11 cellular contexts compared by ENCODE assay signal in the genomic region with DNA sequence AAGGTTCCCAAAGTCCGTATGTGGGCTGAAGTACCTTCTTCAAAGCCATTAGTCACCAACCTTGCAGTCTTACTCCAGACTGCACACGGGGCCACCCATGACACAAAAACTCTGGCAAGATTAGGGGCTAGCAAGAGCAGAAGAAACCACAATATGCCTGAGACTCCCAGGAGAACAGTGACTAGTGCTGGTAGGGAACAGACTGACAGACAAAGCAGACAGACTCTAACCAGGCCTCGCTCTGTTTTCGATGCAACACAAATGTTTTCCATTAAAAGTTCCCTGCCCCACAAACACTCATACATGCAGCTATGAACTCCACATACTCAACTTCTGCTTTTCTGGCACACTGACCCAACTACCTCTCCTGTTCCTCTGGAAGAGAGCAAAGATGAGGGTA.
DNase-seq lines count a peak whose midpoint lies in the region; ATAC-seq and TF ChIP-seq lines count a peak whose summit lies in the region.
"Had no signal": no experiment of that assay in that cellular context is flagged by ENCODE, and none has a peak within 500 bp of the region (broad histone marks: within the 10 kb centered on the region; RNA-seq: fewer than 3 reads in every experiment).

No MANE protein-coding gene starts in this region.

- H3K36me3 ChIP-seq in heart left ventricle (peaks cover 0 to 34% (median 23%) of the 10 kb centered on the region in 9 donors), smooth muscle cell (ENCODE audit: low read depth) (no peaks in the 10 kb centered on the region)

- H3K4me2 ChIP-seq in smooth muscle cell = peak overlapping the region; percentile 34

- TF ChIP-seq POLR2A in heart left ventricle (IDR thresholded peaks at IDR 0.05) = no peak

- no peak for TF ChIP-seq CTCF in HL-60 (IDR thresholded peaks at IDR 0.05; ENCODE audit: insufficient read depth, low read length)
- no peak for TF ChIP-seq CTCF in heart left ventricle (IDR thresholded peaks at IDR 0.05)
- TF ChIP-seq CTCF in smooth muscle cell (IDR thresholded peaks at IDR 0.05; ENCODE audit: borderline replicate concordance, insufficient read depth, poor library complexity, severe bottlenecking) = no peak

- 64 to 68% (median 67%) methylated on average over 4 of the region's 4 CpGs for WGBS in heart left ventricle, 4 donors
- WGBS in smooth muscle cell (ENCODE audit: low lambda C conversion rate) = 21% methylated on average over 4 of the region's 4 CpGs

- H3K4me1 Mint-ChIP-seq in activated CD8-positive, alpha-beta T cell treated with anti-CD3 and anti-CD28 coated beads, Interleukin-2, amount 10 ng/mL, durations not matched to agents 7 days and 5 days (ENCODE audit: low read depth) = peaks cover 24% of the 10 kb centered on the region

- CTCF ChIA-PET in activated CD8-positive, alpha-beta T cell treated with anti-CD3 and anti-CD28 coated beads, Interleukin-2, amount 10 ng/mL, durations not matched to agents 7 days and 5 days (lab: Charles Lee) = interaction anchor here (0.8 to 1.3 kb wide), 4 partner anchors 19 to 98 kb away, joined by 3 to 6 read pairs (median 4); no protein-coding TSS in a partner anchor

- H3K4me3 ChIP-seq in HL-60 (replicated peaks; ENCODE audit: insufficient read depth, low read length) (no peak overlapping the region), heart left ventricle (no peak overlapping the region), smooth muscle cell (no peak overlapping the region)
- H3K4me3 ChIP-seq: thoracic aorta had no signal

- no peak overlapping the region for H2AFZ ChIP-seq in smooth muscle cell (ENCODE audit: low read depth)

- no peaks in the 10 kb centered on the region for H3K9me3 Mint-ChIP-seq in activated CD8-positive, alpha-beta T cell treated with anti-CD3 and anti-CD28 coated beads, Interleukin-2, amount 10 ng/mL, durations not matched to agents 7 days and 5 days (ENCODE audit: insufficient read depth)
- H3K9me3 Mint-ChIP-seq: activated naive CD4-positive, alpha-beta T cell treated with anti-CD3 and anti-CD28 coated beads, Interleukin-2, amount 50 U/mL, for 72 hours had no signal

- H3K4me3 Mint-ChIP-seq in activated CD8-positive, alpha-beta T cell treated with anti-CD3 and anti-CD28 coated beads, Interleukin-2, amount 10 ng/mL, durations not matched to agents 7 days and 5 days = no peak overlapping the region

- no peak overlapping the region for H3K27ac Mint-ChIP-seq in activated CD8-positive, alpha-beta T cell treated with anti-CD3 and anti-CD28 coated beads, Interleukin-2, amount 10 ng/mL, durations not matched to agents 7 days and 5 days

- no peaks in the 10 kb centered on the region for H4K20me1 ChIP-seq in smooth muscle cell (ENCODE audit: low read depth)

- H3K27me3 ChIP-seq in HL-60 (ENCODE audit: insufficient read depth, poor library complexity, severe bottlenecking) (no peaks in the 10 kb centered on the region), heart left ventricle (no peaks in the 10 kb centered on the region), smooth muscle cell (ENCODE audit: low read depth) (no peaks in the 10 kb centered on the region)

- H3K9me3 ChIP-seq in heart left ventricle (no peaks in the 10 kb centered on the region), smooth muscle cell (replicated peaks; ENCODE audit: low read depth) (no peaks in the 10 kb centered on the region)
- H3K9me3 ChIP-seq: thoracic aorta had no signal

- peaks cover 0 to 40% (median 2%) of the 10 kb centered on the region in 12 donors for H3K4me1 ChIP-seq in heart left ventricle
- peaks cover 12% of the 10 kb centered on the region for H3K4me1 ChIP-seq in smooth muscle cell (ENCODE audit: low read depth)

- peaks cover 15% of the 10 kb centered on the region for H3F3A ChIP-seq in smooth muscle cell (ENCODE audit: low read depth)

- no peaks in the 10 kb centered on the region for H3K27me3 Mint-ChIP-seq in activated CD8-positive, alpha-beta T cell treated with anti-CD3 and anti-CD28 coated beads, Interleukin-2, amount 10 ng/mL, durations not matched to agents 7 days and 5 days (ENCODE audit: low read depth)

- intact Hi-C loops in heart left ventricle (cut with DNase I) = no loop called here

- peak overlapping the region; percentile 51 for H3K27ac ChIP-seq in HL-60 (replicated peaks)
- H3K27ac ChIP-seq in heart left ventricle = peak overlapping the region in 7 of 12 donors; percentile 10 to 67 (median 27)
- peak overlapping the region; percentile 92 for H3K27ac ChIP-seq in smooth muscle cell (ENCODE audit: low read depth)
- H3K27ac ChIP-seq in caudate nucleus (ENCODE audit: low read depth, low read length) = no peak overlapping the region

- POLR2A ChIA-PET in activated CD8-positive, alpha-beta T cell treated with anti-CD3 and anti-CD28 coated beads, Interleukin-2, amount 10 ng/mL, durations not matched to agents 7 days and 5 days (lab: Charles Lee) = no interaction called here

- H3K79me2 ChIP-seq in smooth muscle cell (ENCODE audit: low read depth) = no peaks in the 10 kb centered on the region

- peak; percentile 32 to 93 (median 58) for ATAC-seq in heart left ventricle
- no peak for ATAC-seq in activated CD8-positive, alpha-beta T cell treated with anti-CD3 and anti-CD28 coated beads, Interleukin-2, amount 10 ng/mL, durations not matched to agents 7 days and 5 days

- peaks cover 40% of the 10 kb centered on the region for H3K36me3 Mint-ChIP-seq in activated CD8-positive, alpha-beta T cell treated with anti-CD3 and anti-CD28 coated beads, Interleukin-2, amount 10 ng/mL, durations not matched to agents 7 days and 5 days (ENCODE audit: low read depth)

- H3K9ac ChIP-seq in smooth muscle cell (ENCODE audit: low read depth) = peak overlapping the region; percentile 52

- DNase-seq in HL-60 (ENCODE audit: low read depth in 1 of 2, low spot score in 1 of 2) = peak in 1 of 2 experiments; percentile 41
- peak; percentile 28 for DNase-seq in SKM-1 (lab: John Stamatoyannopoulos, UW; ENCODE audit: unreplicated experiment)
- peak in 1 of 5 donors; percentile 43 for DNase-seq in heart left ventricle
- no peak for DNase-seq in smooth muscle cell (lab: John Stamatoyannopoulos, UW; ENCODE audit: unreplicated experiment)
- DNase-seq in T-helper 1 cell = no peak
- no peak for DNase-seq in glomerular visceral epithelial cell (ENCODE audit: extremely low spot score)
- DNase-seq in caudate nucleus (lab: John Stamatoyannopoulos, UW) = no peak
- no peak for DNase-seq in activated CD8-positive, alpha-beta T cell treated with anti-CD3 and anti-CD28 coated beads, Interleukin-2, amount 10 ng/mL, durations not matched to agents 7 days and 5 days
- DNase-seq: NCI-H146 had no signal
